In the genomic region with DNA sequence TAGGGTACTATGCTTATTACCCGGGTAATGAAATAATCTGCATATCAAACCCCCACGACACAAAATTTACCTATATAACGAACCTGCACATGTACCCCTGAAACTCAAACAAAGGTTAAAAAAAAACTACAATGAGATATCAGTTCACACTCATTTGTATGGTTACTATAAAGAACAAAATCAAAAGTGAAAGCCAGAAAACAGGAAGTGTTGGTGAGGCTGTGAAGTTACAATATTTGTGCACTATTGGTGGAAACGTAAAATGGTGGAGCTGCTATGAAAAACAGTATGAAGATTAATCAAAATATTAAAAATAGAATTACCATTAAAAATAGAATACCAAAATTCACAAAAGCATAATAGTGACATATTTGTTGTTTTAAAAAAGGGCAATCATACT, we compare ENCODE assay signal across 15 cellular contexts.
DNase-seq lines count a peak whose midpoint lies in the region; ATAC-seq and TF ChIP-seq lines count a peak whose summit lies in the region.
"Had no signal": no experiment of that assay in that cellular context is flagged by ENCODE, and none has a peak within 500 bp of the region (broad histone marks: within the 10 kb centered on the region; RNA-seq: fewer than 3 reads in every experiment).

No MANE protein-coding gene starts in this region.

- no peak overlapping the region for H3K4me3 Mint-ChIP-seq in osteocyte (ENCODE audit: unreplicated experiment)
- no peak overlapping the region for H3K4me3 Mint-ChIP-seq in type B pancreatic cell
- H3K4me3 Mint-ChIP-seq in immature natural killer cell: no peak overlapping the region
- H3K4me3 Mint-ChIP-seq: activated naive CD8-positive, alpha-beta T cell had no signal

- H3K4me1 Mint-ChIP-seq in osteocyte (ENCODE audit: unreplicated experiment) (peaks cover 5% of the 10 kb centered on the region), type B pancreatic cell (ENCODE audit: unreplicated experiment) (no peaks in the 10 kb centered on the region), immature natural killer cell (no peaks in the 10 kb centered on the region)

- ATAC-seq in GM18907 (IDR thresholded peaks at IDR 0.05; ENCODE audit: unreplicated experiment) (peak; percentile 48), HG02623 (IDR thresholded peaks at IDR 0.05; ENCODE audit: unreplicated experiment) (peak; percentile 64)
- ATAC-seq: HCT116 had no signal

- H3K36me3 Mint-ChIP-seq in osteocyte (ENCODE audit: unreplicated experiment): peaks cover 15% of the 10 kb centered on the region
- H3K36me3 Mint-ChIP-seq in type B pancreatic cell: no peaks in the 10 kb centered on the region
- H3K36me3 Mint-ChIP-seq in immature natural killer cell: no peaks in the 10 kb centered on the region
- H3K36me3 Mint-ChIP-seq: activated naive CD8-positive, alpha-beta T cell; CD4-positive, alpha-beta memory T cell had no signal

- H3K27me3 Mint-ChIP-seq in osteocyte (ENCODE audit: unreplicated experiment): no peaks in the 10 kb centered on the region
- H3K27me3 Mint-ChIP-seq in type B pancreatic cell: no peaks in the 10 kb centered on the region
- H3K27me3 Mint-ChIP-seq in immature natural killer cell (ENCODE audit: low read depth in 3 of 3): peaks cover 0 to 1% (median 0%) of the 10 kb centered on the region in 3 donors
- H3K27me3 Mint-ChIP-seq: activated naive CD8-positive, alpha-beta T cell; CD4-positive, alpha-beta memory T cell had no signal

- H3K27ac ChIP-seq in fibroblast of lung (ENCODE audit: insufficient read depth, low read length): no peak overlapping the region

- H3K27ac Mint-ChIP-seq in osteocyte (ENCODE audit: unreplicated experiment) (no peak overlapping the region), type B pancreatic cell (no peak overlapping the region), immature natural killer cell (no peak overlapping the region)
- H3K27ac Mint-ChIP-seq: activated naive CD8-positive, alpha-beta T cell; CD4-positive, alpha-beta memory T cell had no signal

- in situ Hi-C loops in KBM-7 (cut with MboI; ENCODE audit: low pct_unique_long_range_greater_than_20kb, low sequenced_read_pairs): no loop called here

- H3K27me3 ChIP-seq in fibroblast of lung (ENCODE audit: control insufficient read depth, insufficient read depth, low read length): no peaks in the 10 kb centered on the region
- H3K27me3 ChIP-seq: MG63 had no signal

- H3K36me3 ChIP-seq in fibroblast of lung (ENCODE audit: control insufficient read depth, insufficient read depth, low read length): no peaks in the 10 kb centered on the region
- H3K36me3 ChIP-seq: MG63 had no signal

- no peak overlapping the region for H3K4me3 ChIP-seq in fibroblast of lung (replicated peaks in 1 of 4; ENCODE audit: control extremely low read depth in 1 of 4, insufficient read depth in 1 of 4, low read depth in 3 of 4, low read length in 4 of 4)
- H3K4me3 ChIP-seq: MG63 had no signal

- no peaks in the 10 kb centered on the region for H4K20me1 ChIP-seq in fibroblast of lung (ENCODE audit: control insufficient read depth, extremely low read depth, insufficient read depth, low read length)

- TF ChIP-seq CTCF in fibroblast of lung (conservative IDR thresholded peaks at IDR 0.05 in 1 of 2, IDR thresholded peaks at IDR 0.05 in 1 of 2; ENCODE audit: low read depth in 1 of 2, low read length in 2 of 2) (no peak), osteocyte (IDR thresholded peaks at IDR 0.05) (no peak), type B pancreatic cell (conservative IDR thresholded peaks at IDR 0.05) (no peak)

- H2AFZ ChIP-seq in fibroblast of lung (ENCODE audit: low read length): no peak overlapping the region

- H3K4me2 ChIP-seq in fibroblast of lung (ENCODE audit: extremely low read depth, insufficient read depth, low read length): peak overlapping the region; percentile 25

- H3K4me1 ChIP-seq in fibroblast of lung (ENCODE audit: control insufficient read depth, extremely low read depth, insufficient read depth, low read length): no peaks in the 10 kb centered on the region

- no peaks in the 10 kb centered on the region for H3K79me2 ChIP-seq in fibroblast of lung (ENCODE audit: control insufficient read depth, insufficient read depth, low read length)

- no peak overlapping the region for H3K9ac ChIP-seq in fibroblast of lung (ENCODE audit: insufficient read depth, low read length)

- no peaks in the 10 kb centered on the region for H3K9me3 ChIP-seq in fibroblast of lung (ENCODE audit: control insufficient read depth, insufficient read depth, low read depth, low read length)

- H3K9me3 Mint-ChIP-seq in osteocyte (ENCODE audit: unreplicated experiment) (peaks cover 38% of the 10 kb centered on the region), type B pancreatic cell (no peaks in the 10 kb centered on the region), immature natural killer cell (peaks cover 17 to 61% (median 36%) of the 10 kb centered on the region in 6 donors)

- DNase-seq in KBM-7 (peak; percentile 5), fibroblast of lung (ENCODE audit: low read depth in 2 of 2) (no peak), NCI-H69 (lab: John Stamatoyannopoulos, UW) (no peak), osteocyte (ENCODE audit: extremely low spot score, unreplicated experiment) (no peak), type B pancreatic cell (ENCODE audit: extremely low spot score, unreplicated experiment) (no peak), immature natural killer cell (no peak)
- DNase-seq: CD4-positive, alpha-beta memory T cell; central memory CD4-positive, alpha-beta T cell; MG63; NCI-H446 treated with DMSO at 0.1 percent for 48 hours; stimulated activated CD4-positive, alpha-beta T cell treated with anti-CD3 and anti-CD28 coated beads, Interleukin-12 subunit alpha, Interleukin-12 subunit beta, amount 100 ng/mL, for 4 hours had no signal
